Comparison of ENCODE assay signal across 10 cellular contexts in the genomic region with DNA sequence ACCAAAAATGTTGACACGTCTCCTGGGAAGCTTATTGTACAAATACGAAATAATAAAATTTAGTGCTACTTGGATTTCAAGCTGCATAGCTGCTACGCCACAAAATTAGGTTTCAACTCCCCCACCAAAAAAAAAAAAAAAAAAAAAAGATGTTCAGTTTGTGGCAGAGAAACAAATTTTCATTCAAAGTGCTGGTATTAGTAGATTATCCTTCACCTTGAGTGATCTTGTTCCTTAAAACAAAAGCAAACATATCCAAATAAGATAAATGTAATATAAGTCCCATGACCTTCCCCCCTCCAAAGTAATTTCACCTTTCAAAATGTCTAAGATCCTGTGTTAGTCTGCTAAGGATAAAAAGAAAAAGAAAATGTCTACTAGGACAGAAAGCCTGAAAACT. TPM values are rescaled to one million over a fixed set of nuclear protein-coding genes. Genes with fewer than 3 reads are reported as not detected.
DNase-seq lines count a peak whose midpoint lies in the region; ATAC-seq and TF ChIP-seq lines count a peak whose summit lies in the region.
"Had no signal": no experiment of that assay in that cellular context is flagged by ENCODE, and none has a peak within 500 bp of the region (broad histone marks: within the 10 kb centered on the region; RNA-seq: fewer than 3 reads in every experiment).

No MANE protein-coding gene starts in this region.

- H2AK9ac ChIP-seq in IMR-90 (replicated peaks; ENCODE audit: low read depth, low read length, poor library complexity) = no peak overlapping the region

- no peak overlapping the region for H3K14ac ChIP-seq in IMR-90 (replicated peaks; ENCODE audit: low read depth, low read length)

- H3K79me1 ChIP-seq in IMR-90 (ENCODE audit: low read depth in 1 of 2, low read length in 2 of 2) = peaks cover 16 to 24% of the 10 kb centered on the region in 2 experiments

- H3K9ac ChIP-seq in IMR-90 (ENCODE audit: low read depth, low read length) = no peak overlapping the region

- TF ChIP-seq POLR2A in IMR-90 (IDR thresholded peaks at IDR 0.05; ENCODE audit: low read depth, low read length) = no peak

- H2AFZ ChIP-seq in ACC112 (ENCODE audit: low read length, unreplicated experiment) = no peak overlapping the region
- no peak overlapping the region for H2AFZ ChIP-seq in IMR-90 (replicated peaks; ENCODE audit: low read length, poor library complexity)

- H3K27me3 ChIP-seq in ACC112 (ENCODE audit: insufficient read depth, low read length) (no peaks in the 10 kb centered on the region), IMR-90 (ENCODE audit: control insufficient read depth, insufficient read depth, low read length) (no peaks in the 10 kb centered on the region)
- H3K27me3 ChIP-seq in naive thymus-derived CD4-positive, alpha-beta T cell (ENCODE audit: control insufficient read depth in 2 of 2, insufficient read depth in 2 of 2, low read length in 2 of 2) = no peaks in the 10 kb centered on the region

- POLR2A ChIA-PET in IMR-90 (lab: Charles Lee; ENCODE audit: unreplicated experiment) = interaction anchor here (0.5 to 1.9 kb wide), 4 partner anchors 11 to 86 kb away, joined by 3 to 9 read pairs (median 4); no protein-coding TSS in a partner anchor
- POLR2A ChIA-PET in naive thymus-derived CD4-positive, alpha-beta T cell (lab: Charles Lee) = interaction anchor here (5.6 to 18.6 kb wide), 5 partner anchors 11 to 82 kb away, joined by 94 to 828 read pairs (median 282); no protein-coding TSS in a partner anchor

- peaks cover 0 to 2% (median 0%) of the 10 kb centered on the region in 5 donors for H3K27me3 Mint-ChIP-seq in naive thymus-derived CD4-positive, alpha-beta T cell

- DNase-seq in IMR-90 (no peak), choroid plexus epithelial cell (ENCODE audit: low read depth) (no peak), C1 segment of cervical spinal cord (lab: John Stamatoyannopoulos, UW) (no peak), NCI-H1048 (lab: John Stamatoyannopoulos, UW) (no peak)
- no peak for DNase-seq in naive thymus-derived CD4-positive, alpha-beta T cell
- no peak for DNase-seq in activated CD4-positive, alpha-beta T cell treated with anti-CD3 and anti-CD28 coated beads, Interleukin-2, amount 50 U/mL, for 1 hour
- DNase-seq: NCI-H1694 had no signal

- BruUV-seq in IMR-90 (replicated peaks; lab: Mats Ljungman, UMichigan) = no TSS peak

- WGBS in IMR-90 (ENCODE audit: extremely low coverage in 2 of 2, insufficient read length in 1 of 2), 2 experiments = no CpG with 5 or more reads among the region's 3 CpGs

- intact Hi-C loops in IMR-90 (cut with micrococcal nuclease) = loop anchor here (2.0 to 10.0 kb wide), 2 partner anchors 87 to 251 kb away; no protein-coding TSS in a partner anchor
- intact Hi-C loops in naive thymus-derived CD4-positive, alpha-beta T cell (cut with micrococcal nuclease) = loop anchor here in 1 of 2 donors (1.0 kb wide), 1 partner anchor 92 kb away; no protein-coding TSS in a partner anchor

- ATAC-seq in IMR-90 (ENCODE audit: low read depth) = no peak
- ATAC-seq in naive thymus-derived CD4-positive, alpha-beta T cell = no peak
- ATAC-seq in HG02588 (IDR thresholded peaks at IDR 0.05; ENCODE audit: unreplicated experiment) = no peak

- peak overlapping the region; percentile 17; the same call in 1 of the 2 replicates for H3K4me2 ChIP-seq in IMR-90 (ENCODE audit: low read depth, low read length)

- peaks cover 0 to 5% (median 0%) of the 10 kb centered on the region in 11 donors for H3K9me3 Mint-ChIP-seq in naive thymus-derived CD4-positive, alpha-beta T cell

- peaks cover 6% of the 10 kb centered on the region; the same call in 1 of the 2 replicates for H3K9me1 ChIP-seq in IMR-90 (ENCODE audit: insufficient read depth, low read length)

- no peak overlapping the region for H2BK20ac ChIP-seq in IMR-90 (ENCODE audit: low read depth, low read length)

- H3K36me3 Mint-ChIP-seq in naive thymus-derived CD4-positive, alpha-beta T cell = peaks cover 0 to 33% (median 19%) of the 10 kb centered on the region in 5 donors

- no peaks in the 10 kb centered on the region for H3K9me3 ChIP-seq in IMR-90 (ENCODE audit: control insufficient read depth, insufficient read depth, low read length)
- H3K9me3 ChIP-seq in naive thymus-derived CD4-positive, alpha-beta T cell (ENCODE audit: control insufficient read depth in 2 of 3, low read length in 3 of 3) = no peaks in the 10 kb centered on the region

- CTCF ChIA-PET in IMR-90 (lab: Yijun Ruan, JAX) = interaction anchor here (0.5 to 4.2 kb wide), 6 partner anchors 11 to 1956 kb away, joined by 3 to 20 read pairs (median 3); a partner anchor contains a TSS
- CTCF ChIA-PET in naive thymus-derived CD4-positive, alpha-beta T cell (lab: Charles Lee) = interaction anchor here (0.9 to 6.3 kb wide), 5 partner anchors 12 to 92 kb away, joined by 3 to 58 read pairs (median 4); no protein-coding TSS in a partner anchor

- H3K4me3 ChIP-seq in ACC112 (ENCODE audit: low read depth, low read length) = peak overlapping the region; percentile 100
- no peak overlapping the region for H3K4me3 ChIP-seq in IMR-90 (ENCODE audit: insufficient read depth, low read depth, low read length)
- H3K4me3 ChIP-seq in choroid plexus epithelial cell (ENCODE audit: low read depth, low read length) = peak overlapping the region; percentile 90
- peak overlapping the region; percentile 89 for H3K4me3 ChIP-seq in naive thymus-derived CD4-positive, alpha-beta T cell (ENCODE audit: low read length)

- H3K56ac ChIP-seq in IMR-90 (ENCODE audit: extremely low read depth, insufficient read depth, low read length) = no peak overlapping the region

- no peak for TF ChIP-seq RAD21 in IMR-90 (IDR thresholded peaks at IDR 0.05; ENCODE audit: low read length)

- no peak overlapping the region for H3K4ac ChIP-seq in IMR-90 (ENCODE audit: low read depth, low read length)

- no peak for TF ChIP-seq CTCF in IMR-90 (conservative IDR thresholded peaks at IDR 0.05; ENCODE audit: low read depth, low read length)
- TF ChIP-seq CTCF in choroid plexus epithelial cell (conservative IDR thresholded peaks at IDR 0.05; ENCODE audit: low read depth, low read length) = no peak

- in situ Hi-C loops in IMR-90 (cut with MboI; ENCODE audit: low sequenced_read_pairs) = loop anchor here (5.0 to 10.0 kb wide), 2 partner anchors 93 to 281 kb away; no protein-coding TSS in a partner anchor

- no peak overlapping the region for H3K18ac ChIP-seq in IMR-90 (ENCODE audit: low read depth, low read length)

- H2BK15ac ChIP-seq in IMR-90 (ENCODE audit: low read depth, low read length) = no peak overlapping the region

- peaks cover 29% of the 10 kb centered on the region; the same call in 1 of the 2 replicates for H4K20me1 ChIP-seq in IMR-90 (ENCODE audit: insufficient read depth, low read length)

- no peak overlapping the region for H4K91ac ChIP-seq in IMR-90 (ENCODE audit: insufficient read depth, low read depth, low read length)

- peaks cover 14% of the 10 kb centered on the region for H3K36me3 ChIP-seq in ACC112 (ENCODE audit: insufficient read depth, low read length)
- peaks cover 6% of the 10 kb centered on the region for H3K36me3 ChIP-seq in IMR-90 (ENCODE audit: control insufficient read depth, insufficient read depth, low read length)
- H3K36me3 ChIP-seq in naive thymus-derived CD4-positive, alpha-beta T cell (ENCODE audit: control insufficient read depth in 2 of 3, insufficient read depth in 3 of 3, low read length in 3 of 3) = peaks cover 5 to 16% (median 13%) of the 10 kb centered on the region in 3 experiments

- H3K27ac Mint-ChIP-seq in naive thymus-derived CD4-positive, alpha-beta T cell = peak overlapping the region in 8 of 9 donors; percentile 66 to 100 (median 98)

- H3K27ac ChIP-seq in ACC112 (ENCODE audit: low read depth, low read length) = peak overlapping the region; percentile 79; the same call in 1 of the 2 replicates
- H3K27ac ChIP-seq in IMR-90 (ENCODE audit: insufficient read depth, low read length) = no peak overlapping the region
- peak overlapping the region; percentile 98 for H3K27ac ChIP-seq in naive thymus-derived CD4-positive, alpha-beta T cell (ENCODE audit: low read depth, low read length)

- H2BK5ac ChIP-seq in IMR-90 (ENCODE audit: low read depth, low read length, poor library complexity, severe bottlenecking) = no peak overlapping the region

- H3K4me1 Mint-ChIP-seq in naive thymus-derived CD4-positive, alpha-beta T cell = peaks cover 32 to 64% (median 55%) of the 10 kb centered on the region in 7 donors

- H2BK120ac ChIP-seq in IMR-90 (ENCODE audit: low read depth, low read length) = no peak overlapping the region

- H3K4me1 ChIP-seq in ACC112 (ENCODE audit: control insufficient read depth, insufficient read depth, low read length, unreplicated experiment) = peaks cover 17% of the 10 kb centered on the region
- peaks cover 4% of the 10 kb centered on the region for H3K4me1 ChIP-seq in IMR-90 (ENCODE audit: control insufficient read depth, insufficient read depth, low read length)
- H3K4me1 ChIP-seq in naive thymus-derived CD4-positive, alpha-beta T cell (ENCODE audit: control insufficient read depth in 2 of 2, insufficient read depth in 2 of 2, low read length in 2 of 2) = peaks cover 38 to 41% of the 10 kb centered on the region in 2 donors

- no peak overlapping the region for H4K5ac ChIP-seq in IMR-90 (ENCODE audit: low read depth, low read length)

- H3K79me2 ChIP-seq in ACC112 (ENCODE audit: control insufficient read depth, insufficient read depth, low read length, unreplicated experiment) = peaks cover 32% of the 10 kb centered on the region

- H3K23ac ChIP-seq in IMR-90 (ENCODE audit: low read depth, low read length) = no peak overlapping the region

- dilution Hi-C loops in IMR-90 (cut with HindIII; ENCODE audit: low sequenced_read_pairs, unreplicated experiment) = no loop called here

- no peak overlapping the region for H4K8ac ChIP-seq in IMR-90 (ENCODE audit: low read depth in 2 of 2, low read length in 2 of 2)

- H2AK5ac ChIP-seq in IMR-90 (ENCODE audit: low read depth, low read length) = no peak overlapping the region

- peak overlapping the region; percentile 96 to 100 (median 100) for H3K4me3 Mint-ChIP-seq in naive thymus-derived CD4-positive, alpha-beta T cell

TF ChIP-seq in IMR-90, 13 proteins besides CTCF, POLR2A, EP300 and RAD21 (continues in another document):
- TF ChIP-seq MAFK (IDR thresholded peaks at IDR 0.05; ENCODE audit: low read depth, low read length) (no peak), RCOR1 (IDR thresholded peaks at IDR 0.05; ENCODE audit: insufficient replicate concordance, low read length) (no peak)

RNA-seq across cellular contexts. Expression of a gene that starts 2.2 kb away (rescaled TPM):
- 4.3 and 6.1 TPM in 2 replicates for total RNA-seq in IMR-90 (2012; rRNA removed)
- polyA plus RNA-seq in IMR-90 (2012; rRNA removed) = 9.0 and 9.2 TPM in 2 replicates
- 8.7 and 11.5 TPM in 2 replicates for polyA plus RNA-seq in IMR-90 (2012; cell fraction: cytosol; rRNA removed)
- polyA plus RNA-seq in IMR-90 (2012; cell fraction: nucleus; rRNA removed; ENCODE audit: low replicate concordance) = 10.3 and 26.9 TPM in 2 replicates
- total RNA-seq in naive thymus-derived CD4-positive, alpha-beta T cell = 100 to 1,000 TPM in 4 of 5 experiments, 10 to 100 TPM in 1; 51.5 to 261 (median 131) TPM
- polyA plus RNA-seq in naive thymus-derived CD4-positive, alpha-beta T cell = 10 to 100 TPM; 27.9 to 33.7 TPM

RNA-seq across cellular contexts. Expression of a gene that starts 28.5 kb away (rescaled TPM):
- total RNA-seq in IMR-90 (2012; rRNA removed) = not detected in 2 replicates
- 0.02 and 0.04 TPM in 2 replicates for polyA plus RNA-seq in IMR-90 (2012; rRNA removed)
- polyA plus RNA-seq in IMR-90 (2012; cell fraction: cytosol; rRNA removed) = 0.01 and 0.04 TPM in 2 replicates
- polyA plus RNA-seq in IMR-90 (2012; cell fraction: nucleus; rRNA removed; ENCODE audit: low replicate concordance) = 0.11 and 0.16 TPM in 2 replicates
- not detected for total RNA-seq in naive thymus-derived CD4-positive, alpha-beta T cell
- not detected for polyA plus RNA-seq in naive thymus-derived CD4-positive, alpha-beta T cell
- total RNA-seq: renal cortical epithelial cell had no signal
